10 cellular contexts compared by ENCODE assay signal in the genomic region with DNA sequence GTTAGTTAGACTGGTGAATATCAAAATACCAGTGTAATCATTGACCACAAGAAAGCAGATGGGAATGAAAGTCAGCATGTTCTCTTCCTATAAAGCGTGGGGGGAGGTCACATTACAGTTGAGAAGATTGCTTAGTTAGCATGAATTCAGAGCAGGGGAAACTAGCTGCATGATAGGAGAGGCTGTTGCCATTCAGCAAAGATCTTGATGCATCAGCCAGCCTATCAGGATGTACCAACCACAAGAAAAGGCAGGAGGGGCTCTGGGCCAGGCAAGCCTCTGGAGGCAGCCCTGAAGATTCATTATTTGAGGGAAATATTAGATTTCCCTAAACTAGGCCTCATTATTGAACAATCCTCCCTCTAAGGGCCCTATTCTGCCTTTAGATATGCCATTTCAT. TPM values are rescaled to one million over a fixed set of nuclear protein-coding genes. Genes with fewer than 3 reads are reported as not detected.
DNase-seq lines count a peak whose midpoint lies in the region; ATAC-seq, FAIRE-seq and TF ChIP-seq lines count a peak whose summit lies in the region.
"Had no signal": no experiment of that assay in that cellular context is flagged by ENCODE, and none has a peak within 500 bp of the region (broad histone marks: within the 10 kb centered on the region; RNA-seq: fewer than 3 reads in every experiment).

No MANE protein-coding gene starts in this region.

- no peaks in the 10 kb centered on the region for H3K9me3 ChIP-seq in parathyroid adenoma (ENCODE audit: control insufficient read depth, low read length)

- peak; percentile 62 for ATAC-seq in Right ventricle myocardium inferior
- no peak for ATAC-seq in GM18861 (IDR thresholded peaks at IDR 0.05; ENCODE audit: unreplicated experiment)
- ATAC-seq in GM21825 (IDR thresholded peaks at IDR 0.05; ENCODE audit: unreplicated experiment), result no peak

- H3K27me3 ChIP-seq in bronchial epithelial cell (ENCODE audit: control insufficient read depth, insufficient read depth, low read length) (no peaks in the 10 kb centered on the region), parathyroid adenoma (ENCODE audit: control insufficient read depth, insufficient read depth, low read length) (no peaks in the 10 kb centered on the region)

- peak overlapping the region; percentile 80 for H3K27ac ChIP-seq in parathyroid adenoma

- H3K9ac ChIP-seq in parathyroid adenoma, result no peak overlapping the region

- H3K4me3 ChIP-seq in bronchial epithelial cell (ENCODE audit: low read depth, low read length) (no peak overlapping the region), parathyroid adenoma (ENCODE audit: low read depth, low read length) (no peak overlapping the region)

- peak overlapping the region; percentile 63 for H2AFZ ChIP-seq in parathyroid adenoma

- H3K79me2 ChIP-seq in parathyroid adenoma, result no peaks in the 10 kb centered on the region

- peaks cover 8% of the 10 kb centered on the region for H3K4me1 ChIP-seq in parathyroid adenoma

- intact Hi-C loops in Right ventricle myocardium inferior (cut with DNase I), result no loop called here
- intact Hi-C loops in cardiac septum (cut with DNase I), result no loop called here

- DNase-seq in Right ventricle myocardium inferior (ENCODE audit: missing footprints), result no peak
- DNase-seq in cardiac septum (ENCODE audit: low spot score), result no peak
- DNase-seq in NCI-H82 (lab: John Stamatoyannopoulos, UW), result peak; percentile 97
- DNase-seq in bronchial epithelial cell (ENCODE audit: low read depth), result peak; percentile 35
- DNase-seq in UCSD-AML1 (lab: John Stamatoyannopoulos, UW; ENCODE audit: unreplicated experiment), result no peak
- DNase-seq: activated CD4-positive, CD25-positive, alpha-beta regulatory T cell treated with anti-CD3 and anti-CD28 coated beads, Interleukin-2, amount 50 U/mL, for 72 hours; cortex of kidney had no signal

- peak overlapping the region; percentile 18 for H3K4me2 ChIP-seq in parathyroid adenoma (ENCODE audit: low read length)

- H3K36me3 ChIP-seq in bronchial epithelial cell (ENCODE audit: control insufficient read depth, insufficient read depth, low read length) (no peaks in the 10 kb centered on the region), parathyroid adenoma (ENCODE audit: control insufficient read depth, insufficient read depth, low read length) (no peaks in the 10 kb centered on the region)

- TF ChIP-seq CTCF in bronchial epithelial cell (IDR thresholded peaks at IDR 0.05; ENCODE audit: insufficient read depth, low read length, severe bottlenecking), result no peak
- no peak for TF ChIP-seq CTCF in parathyroid adenoma (IDR thresholded peaks at IDR 0.05)

- FAIRE-seq in bronchial epithelial cell (lab: Jason Lieb, UNC), result peak; percentile 47

RNA-seq across cellular contexts. Expression of a gene that starts 5.0 kb away (rescaled TPM):
- 15.4 TPM for total RNA-seq in Right ventricle myocardium inferior
- total RNA-seq in cardiac septum, result 16.1 TPM
- 22.0 and 22.1 TPM in 2 replicates for total RNA-seq in bronchial epithelial cell

RNA-seq across cellular contexts. Expression of a gene that starts 9.1 kb away (rescaled TPM):
- total RNA-seq in Right ventricle myocardium inferior (21.9 TPM), cardiac septum (28.9 TPM), bronchial epithelial cell (105 and 133 TPM in 2 replicates)

Comparison
In these comparisons a context has a peak if more than half of its experiments do, and no peak if none do; other contexts are left out.
1. DNase-seq: peak in NCI-H82 (single experiment) and bronchial epithelial cell (single experiment); none in Right ventricle myocardium inferior (single experiment), cardiac septum (single experiment) and UCSD-AML1 (single experiment).